Comparison of ENCODE assay signal across 14 cellular contexts in the genomic region with DNA sequence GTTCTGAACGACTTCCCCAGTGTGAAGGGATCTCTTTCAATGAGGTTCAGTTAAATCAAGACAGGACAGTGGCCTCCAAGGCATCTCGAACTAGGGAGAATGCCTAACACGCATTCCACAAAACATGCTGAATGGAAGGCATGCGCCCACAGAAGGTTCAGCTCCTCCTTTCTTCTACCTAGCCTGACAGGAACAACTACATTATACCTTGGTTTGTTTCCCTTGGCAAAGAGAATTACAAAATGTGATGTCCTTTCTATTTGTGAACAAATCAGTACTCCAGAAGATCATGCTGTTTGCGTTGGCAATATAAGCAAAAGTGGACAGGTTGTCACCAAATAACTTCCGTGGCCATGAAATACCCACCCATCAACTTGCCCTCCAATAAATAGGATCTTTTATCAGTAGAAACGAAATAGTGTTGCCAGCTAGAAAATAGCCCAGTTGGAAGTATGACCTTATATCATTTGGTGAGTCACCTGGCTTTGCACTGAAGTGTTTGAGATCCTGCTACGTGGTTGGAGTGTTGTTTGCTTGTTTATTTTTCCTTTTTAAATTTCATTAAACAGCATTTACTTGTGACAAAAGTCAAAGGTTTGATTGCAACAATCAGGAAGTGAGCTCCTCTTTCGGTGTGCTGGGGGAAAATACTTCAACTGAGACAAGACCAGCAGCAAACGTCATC.
DNase-seq lines count a peak whose midpoint lies in the region; ATAC-seq and TF ChIP-seq lines count a peak whose summit lies in the region.
"Had no signal": no experiment of that assay in that cellular context is flagged by ENCODE, and none has a peak within 500 bp of the region (broad histone marks: within the 10 kb centered on the region; RNA-seq: fewer than 3 reads in every experiment).

No MANE protein-coding gene starts in this region.

- BruUV-seq in MCF 10A (replicated peaks; lab: Mats Ljungman, UMichigan), result no TSS peak

- H3K4me1 ChIP-seq in breast epithelium (no peaks in the 10 kb centered on the region), MM.1S (ENCODE audit: low read length) (no peaks in the 10 kb centered on the region), duodenal mucosa (ENCODE audit: control insufficient read depth in 1 of 2, insufficient read depth in 2 of 2, low read length in 2 of 2) (peaks cover 0 to 4% of the 10 kb centered on the region in 2 donors)
- H3K4me1 ChIP-seq: uterus had no signal

- H3K4me3 ChIP-seq in breast epithelium (peak overlapping the region in 1 of 3 donors; percentile 32), MM.1S (ENCODE audit: low read length) (no peak overlapping the region), duodenal mucosa (ENCODE audit: low read depth in 1 of 2, low read length in 2 of 2) (peak overlapping the region; percentile 42 to 50)
- H3K4me3 ChIP-seq: uterus had no signal

- no peak overlapping the region for H3K27ac Mint-ChIP-seq in MCF 10A (ENCODE audit: low read depth, unreplicated experiment)
- no peak overlapping the region for H3K27ac Mint-ChIP-seq in type B pancreatic cell
- H3K27ac Mint-ChIP-seq in CD14-positive monocyte, result no peak overlapping the region
- H3K27ac Mint-ChIP-seq: activated CD4-positive, alpha-beta T cell treated with anti-CD3 and anti-CD28 coated beads, Interleukin-2, amount 10 ng/mL, durations not matched to agents 24 days and 14 days; natural killer cell treated with Interleukin-12 subunit alpha and Interleukin-12 subunit beta and Interleukin-15 and Interleukin-18, amount 100 ng/mL, for 72 hours; stimulated activated memory B cell treated with anti-CD40 and anti-IgM and Interleukin-4, amounts not matched to agents 10 μg/mL and 1 μg/mL and 100 μg/mL, for 72 hours had no signal

- H3F3A ChIP-seq in MM.1S (ENCODE audit: insufficient read depth, low read length), result no peaks in the 10 kb centered on the region

- H3K79me2 ChIP-seq in MM.1S (ENCODE audit: low read length), result no peaks in the 10 kb centered on the region

- H3K4me1 Mint-ChIP-seq in MCF 10A (ENCODE audit: insufficient read depth, unreplicated experiment) (no peaks in the 10 kb centered on the region), type B pancreatic cell (ENCODE audit: unreplicated experiment) (peaks cover 17% of the 10 kb centered on the region), CD14-positive monocyte (peaks cover 3% of the 10 kb centered on the region)

- CTCF ChIA-PET in MCF 10A (lab: Yijun Ruan, JAX), result interaction anchor here (0.6 to 7.2 kb wide), 75 partner anchors 10 to 1242 kb away, joined by 3 to 90 read pairs (median 4); no protein-coding TSS in a partner anchor

- no peak for ATAC-seq in HG03378 (IDR thresholded peaks at IDR 0.05; ENCODE audit: unreplicated experiment)
- ATAC-seq in GM19463 (IDR thresholded peaks at IDR 0.05; ENCODE audit: unreplicated experiment), result no peak
- ATAC-seq: stimulated activated memory B cell treated with anti-CD40 and anti-IgM and Interleukin-4, amounts not matched to agents 10 μg/mL and 1 μg/mL and 100 μg/mL, for 72 hours had no signal

- POLR2A ChIA-PET in MCF 10A (lab: Yijun Ruan, JAX), result interaction anchor here (0.5 to 2.2 kb wide), 10 partner anchors 9 to 986 kb away, joined by 3 to 9 read pairs (median 6); no protein-coding TSS in a partner anchor

- no peaks in the 10 kb centered on the region for H4K20me1 ChIP-seq in MM.1S (ENCODE audit: insufficient read depth, low read length)

- H3K27me3 Mint-ChIP-seq in MCF 10A (ENCODE audit: insufficient read depth, unreplicated experiment), result peaks cover 3% of the 10 kb centered on the region
- peaks cover 35% of the 10 kb centered on the region for H3K27me3 Mint-ChIP-seq in type B pancreatic cell
- H3K27me3 Mint-ChIP-seq in CD14-positive monocyte (ENCODE audit: low read depth in 3 of 3), result peaks cover 9 to 20% (median 16%) of the 10 kb centered on the region in 3 donors

- intact Hi-C loops in MCF 10A (cut with micrococcal nuclease), result loop anchor here (1.0 to 10.0 kb wide), 3 partner anchors 85 to 1024 kb away; no protein-coding TSS in a partner anchor
- intact Hi-C loops in breast epithelium (cut with DNase I; ENCODE audit: low total_unique reads), result no loop called here
- intact Hi-C loops in CD14-positive monocyte (cut with micrococcal nuclease), result no loop called here

- no peaks in the 10 kb centered on the region for H3K9me2 ChIP-seq in MM.1S (replicated peaks; ENCODE audit: insufficient read depth, low read length)

- H3K36me3 Mint-ChIP-seq in MCF 10A (ENCODE audit: insufficient read depth, unreplicated experiment) (no peaks in the 10 kb centered on the region), type B pancreatic cell (no peaks in the 10 kb centered on the region), CD14-positive monocyte (no peaks in the 10 kb centered on the region)
- H3K36me3 Mint-ChIP-seq: natural killer cell treated with Interleukin-12 subunit alpha and Interleukin-12 subunit beta and Interleukin-15 and Interleukin-18, amount 100 ng/mL, for 72 hours; stimulated activated memory B cell treated with anti-CD40 and anti-IgM and Interleukin-4, amounts not matched to agents 10 μg/mL and 1 μg/mL and 100 μg/mL, for 72 hours had no signal

- TF ChIP-seq CTCF in MCF 10A (IDR thresholded peaks at IDR 0.05; ENCODE audit: unreplicated experiment) (no peak), breast epithelium (IDR thresholded peaks at IDR 0.05) (no peak), MM.1S (IDR thresholded peaks at IDR 0.05; ENCODE audit: low read length) (no peak), type B pancreatic cell (conservative IDR thresholded peaks at IDR 0.05) (no peak), CD14-positive monocyte (IDR thresholded peaks at IDR 0.05) (no peak)

- no peak for TF ChIP-seq POLR2A in breast epithelium (IDR thresholded peaks at IDR 0.05)

- H3K9ac ChIP-seq in MM.1S (ENCODE audit: low read length) (no peak overlapping the region), duodenal mucosa (ENCODE audit: low read depth in 1 of 2, low read length in 2 of 2) (peak overlapping the region in 1 of 2 donors; percentile 19)

- H2AFZ ChIP-seq in MM.1S (ENCODE audit: low read length), result 0 out of 2 replicates have a peak overlapping the region, but pooled peaks have one; percentile 9

- H3K9me3 ChIP-seq in breast epithelium (no peaks in the 10 kb centered on the region), MM.1S (replicated peaks; ENCODE audit: insufficient read depth, low read length) (no peaks in the 10 kb centered on the region), duodenal mucosa (ENCODE audit: control insufficient read depth in 1 of 2, low read length in 2 of 2) (no peaks in the 10 kb centered on the region)
- H3K9me3 ChIP-seq: uterus had no signal

- H3K4me2 ChIP-seq in MM.1S (ENCODE audit: low read depth, low read length), result peak overlapping the region; percentile 37

- H3K4me3 Mint-ChIP-seq in MCF 10A (ENCODE audit: unreplicated experiment) (peak overlapping the region; percentile 41), type B pancreatic cell (peak overlapping the region; percentile 50), CD14-positive monocyte (peak overlapping the region in 1 of 2 donors; percentile 68)
- H3K4me3 Mint-ChIP-seq: activated CD4-positive, alpha-beta T cell treated with anti-CD3 and anti-CD28 coated beads, Interleukin-2, amount 10 ng/mL, durations not matched to agents 24 days and 14 days; natural killer cell treated with Interleukin-12 subunit alpha and Interleukin-12 subunit beta and Interleukin-15 and Interleukin-18, amount 100 ng/mL, for 72 hours had no signal

- H3K9me3 Mint-ChIP-seq in MCF 10A (ENCODE audit: unreplicated experiment), result no peaks in the 10 kb centered on the region
- no peaks in the 10 kb centered on the region for H3K9me3 Mint-ChIP-seq in type B pancreatic cell
- H3K9me3 Mint-ChIP-seq in CD14-positive monocyte, result peaks cover 0 to 6% (median 0%) of the 10 kb centered on the region in 7 donors
- H3K9me3 Mint-ChIP-seq: activated CD4-positive, alpha-beta T cell treated with anti-CD3 and anti-CD28 coated beads, Interleukin-2, amount 10 ng/mL, durations not matched to agents 24 days and 14 days; natural killer cell treated with Interleukin-12 subunit alpha and Interleukin-12 subunit beta and Interleukin-15 and Interleukin-18, amount 100 ng/mL, for 72 hours; stimulated activated memory B cell treated with anti-CD40 and anti-IgM and Interleukin-4, amounts not matched to agents 10 μg/mL and 1 μg/mL and 100 μg/mL, for 72 hours had no signal

- DNase-seq in MCF 10A (ENCODE audit: unreplicated experiment) (no peak), breast epithelium (ENCODE audit: low spot score in 2 of 2) (no peak), MM.1S (no peak), type B pancreatic cell (ENCODE audit: extremely low spot score, unreplicated experiment) (no peak), CD14-positive monocyte (ENCODE audit: low spot score) (no peak)
- DNase-seq: kidney had no signal

- H3K27me3 ChIP-seq in breast epithelium, result peaks cover 0 to 14% of the 10 kb centered on the region in 2 donors
- no peaks in the 10 kb centered on the region for H3K27me3 ChIP-seq in MM.1S (replicated peaks; ENCODE audit: insufficient read depth, low read length)
- peaks cover 3 to 4% of the 10 kb centered on the region in 2 donors for H3K27me3 ChIP-seq in duodenal mucosa (ENCODE audit: control insufficient read depth in 1 of 2, insufficient read depth in 2 of 2, low read length in 2 of 2)
- H3K27me3 ChIP-seq: uterus had no signal

- H3K36me3 ChIP-seq in breast epithelium, result no peaks in the 10 kb centered on the region
- H3K36me3 ChIP-seq in MM.1S (replicated peaks; ENCODE audit: insufficient read depth, low read length), result no peaks in the 10 kb centered on the region
- no peaks in the 10 kb centered on the region for H3K36me3 ChIP-seq in duodenal mucosa (ENCODE audit: control insufficient read depth in 1 of 2, insufficient read depth in 2 of 2, low read length in 2 of 2)
- H3K36me3 ChIP-seq: uterus had no signal

- H3K27ac ChIP-seq in breast epithelium (no peak overlapping the region), MM.1S (ENCODE audit: low read length) (no peak overlapping the region), duodenal mucosa (ENCODE audit: low read depth, low read length) (no peak overlapping the region)
- H3K27ac ChIP-seq: RWPE1, uterus had no signal
